22 cellular contexts compared by ENCODE assay signal in the genomic region with DNA sequence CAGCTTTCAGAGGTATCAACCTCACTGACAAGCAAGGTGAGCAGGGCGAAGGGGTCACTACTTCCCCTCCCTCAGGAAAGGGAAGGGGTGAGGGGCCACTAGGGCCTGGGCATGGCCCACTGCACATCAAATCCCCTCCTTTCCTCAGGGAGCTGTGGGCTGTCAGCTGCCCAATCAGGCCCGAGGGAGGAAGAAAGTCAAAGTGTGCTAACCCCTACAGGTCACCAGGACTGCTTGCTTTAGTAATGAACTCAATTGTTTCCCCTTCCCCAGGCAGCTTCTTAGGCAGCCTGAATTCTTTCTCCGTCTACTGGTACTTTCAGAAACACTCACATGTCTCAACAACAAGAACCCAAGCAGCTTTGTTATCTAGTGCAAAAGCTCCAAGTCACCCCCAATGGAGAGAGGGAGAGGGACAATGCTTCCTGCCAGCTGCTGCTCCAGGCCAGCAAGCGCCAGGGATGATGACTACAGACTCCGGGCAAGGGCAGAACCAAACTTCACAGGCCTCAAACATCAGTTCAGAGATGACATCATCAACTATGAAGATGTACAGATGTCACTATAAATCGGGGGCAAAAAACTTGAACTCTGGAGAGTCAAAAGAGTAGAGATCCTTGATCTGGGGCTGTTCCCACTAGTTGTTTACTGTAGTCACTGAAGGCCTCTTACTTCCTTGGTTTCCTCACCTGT.
"Had no signal": no experiment of that assay in that cellular context is flagged by ENCODE, and none has a peak within 500 bp of the region (broad histone marks: within the 10 kb centered on the region; RNA-seq: fewer than 3 reads in every experiment).

No MANE protein-coding gene starts in this region.

- DNase-seq: activated CD4-positive, alpha-beta T cell treated with anti-CD3 and anti-CD28 coated beads, Interleukin-2, amount 10 ng/mL, durations not matched to agents 7 days and 5 days; activated CD8-positive, alpha-beta memory T cell treated with anti-CD3 and anti-CD28 coated beads, Interleukin-2, amount 10 ng/mL, durations not matched to agents 7 days and 5 days; activated CD8-positive, alpha-beta T cell treated with anti-CD3 and anti-CD28 coated beads for 36 hours; activated naive CD4-positive, alpha-beta T cell; amniotic stem cell; cerebellar nuclear complex; heart left ventricle; kidney; lower lobe of right lung; naive thymus-derived CD8-positive, alpha-beta T cell; ovary; stimulated activated CD4-positive, alpha-beta T cell treated with anti-CD3 and anti-CD28 coated beads, Interleukin-4, amount 100 ng/mL, for 24 hours; stimulated activated naive CD4-positive, alpha-beta T cell treated with Interleukin-2 at 50 U/mL for 16 hours had no signal

- H3K4me3 ChIP-seq: breast epithelium, coronary artery, heart left ventricle, lower lobe of right lung, ovary, prostate gland, thoracic aorta, vagina had no signal

- H3K4me1 ChIP-seq: breast epithelium, heart left ventricle, lower lobe of right lung, prostate gland had no signal

- H3K36me3 ChIP-seq: breast epithelium, heart left ventricle, lower lobe of right lung, neutrophil, ovary, prostate gland, thoracic aorta, vagina had no signal

- H3K27me3 ChIP-seq: breast epithelium, heart left ventricle, neutrophil, ovary, vagina had no signal

- H3K27ac ChIP-seq: breast epithelium, epithelial cell of prostate, heart left ventricle, lower lobe of right lung, neutrophil, ovary, prostate gland, thoracic aorta, vagina had no signal

- ATAC-seq: activated CD4-positive, CD25-positive, alpha-beta regulatory T cell treated with anti-CD3 and anti-CD28 coated beads, Interleukin-2, amount 50 U/mL, for 24 hours; activated CD8-positive, alpha-beta memory T cell treated with anti-CD3 and anti-CD28 coated beads, Interleukin-2, amount 10 ng/mL, durations not matched to agents 7 days and 5 days; activated CD8-positive, alpha-beta T cell treated with anti-CD3 and anti-CD28 coated beads for 36 hours; heart left ventricle; left lobe of liver; lower lobe of right lung; naive thymus-derived CD8-positive, alpha-beta T cell had no signal

- H3K9me3 ChIP-seq: breast epithelium, neutrophil, prostate gland, thoracic aorta, vagina had no signal
